Comparison of ENCODE assay signal across 8 cellular contexts in the genomic region with DNA sequence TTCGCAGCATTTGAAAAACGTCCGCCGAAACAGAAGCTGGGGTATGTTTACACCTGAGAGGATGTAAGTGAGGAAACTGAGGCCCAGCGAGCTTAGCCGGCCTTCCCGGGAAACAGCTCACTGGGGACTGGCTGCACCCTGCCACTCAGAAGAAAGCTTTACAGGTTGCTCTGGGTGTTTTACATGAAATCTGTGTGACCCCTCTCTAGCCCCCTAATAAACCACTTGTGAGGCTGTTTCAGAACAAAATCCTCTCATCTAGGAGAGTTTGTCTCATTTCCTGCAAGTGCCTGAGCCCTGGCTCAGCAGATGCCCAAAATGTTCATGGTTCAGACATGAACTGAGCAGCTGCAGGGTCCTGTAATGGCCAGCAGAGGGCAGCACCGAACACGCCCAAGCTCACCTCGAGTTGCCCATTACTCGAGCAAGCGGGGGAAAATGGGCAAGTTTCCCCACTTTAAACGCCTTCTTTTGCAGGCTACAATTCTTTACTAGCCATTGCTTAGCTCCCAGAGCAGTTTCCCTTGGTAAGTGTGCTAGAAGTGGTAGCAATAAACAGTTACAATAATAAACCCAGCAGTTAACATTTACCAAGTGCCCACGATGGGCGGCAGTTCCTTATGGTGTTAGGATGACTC.
A peak's percentile ranks its signal among the peaks of the same experiment; 100 is the strongest.
DNase-seq lines count a peak whose midpoint lies in the region; ATAC-seq, FAIRE-seq and TF ChIP-seq lines count a peak whose summit lies in the region.

No MANE protein-coding gene starts in this region.

- no peaks in the 10 kb centered on the region for H3K27me3 ChIP-seq in Loucy (ENCODE audit: insufficient read depth, low read length, poor library complexity, severe bottlenecking)
- no peaks in the 10 kb centered on the region for H3K27me3 ChIP-seq in ovary
- no peaks in the 10 kb centered on the region for H3K27me3 ChIP-seq in thyroid gland

- no peak for ATAC-seq in HG03139 (IDR thresholded peaks at IDR 0.05; ENCODE audit: unreplicated experiment)

- no peaks in the 10 kb centered on the region for H4K20me1 ChIP-seq in Loucy (ENCODE audit: insufficient read depth, low read length, poor library complexity, severe bottlenecking)

- no peak overlapping the region for H3K9ac ChIP-seq in Loucy (ENCODE audit: low read depth, low read length, poor library complexity, severe bottlenecking)

- peak; percentile 68 for DNase-seq in SK-N-DZ (ENCODE audit: low spot score)
- peak; percentile 75 for DNase-seq in activated naive CD4-positive, alpha-beta T cell treated with Interleukin-2 at 50 U/mL for 16 hours
- peak; percentile 61 for DNase-seq in globus pallidus (ENCODE audit: low spot score)
- peak; percentile 70 to 87 (median 83) for DNase-seq in ovary
- DNase-seq in thyroid gland = peak; percentile 78 to 79

- no peak for TF ChIP-seq EP300 in ovary (IDR thresholded peaks at IDR 0.05)

- H3K79me2 ChIP-seq in Loucy (ENCODE audit: insufficient read depth, low read length) = no peaks in the 10 kb centered on the region

- H3K4me2 ChIP-seq in Loucy (ENCODE audit: low read depth, low read length, poor library complexity, severe bottlenecking) = no peak overlapping the region

- H3K27ac ChIP-seq in ovary (no peak overlapping the region), thyroid gland (no peak overlapping the region)

- H3K9me2 ChIP-seq in Loucy (replicated peaks; ENCODE audit: low read depth, low read length) = no peaks in the 10 kb centered on the region

- peak; percentile 96 for FAIRE-seq in G401.6 (lab: Jason Lieb, UNC)

- H3F3A ChIP-seq in Loucy (ENCODE audit: low read depth) = no peaks in the 10 kb centered on the region

- H3K4me3 ChIP-seq in Loucy (ENCODE audit: low read length, poor library complexity, severe bottlenecking) = no peak overlapping the region
- no peak overlapping the region for H3K4me3 ChIP-seq in ovary
- H3K4me3 ChIP-seq in thyroid gland (replicated peaks in 1 of 3) = no peak overlapping the region

- H3K36me3 ChIP-seq in Loucy (ENCODE audit: insufficient read depth, low read length) (no peaks in the 10 kb centered on the region), ovary (no peaks in the 10 kb centered on the region), thyroid gland (no peaks in the 10 kb centered on the region)

- H2AFZ ChIP-seq in Loucy (ENCODE audit: low read length) = peak overlapping the region; percentile 61; the same call in 1 of the 2 replicates

- peak; percentile 97 for TF ChIP-seq CTCF in Loucy (conservative IDR thresholded peaks at IDR 0.05; ENCODE audit: low read length)
- peak; percentile 90 to 95 (median 93) for TF ChIP-seq CTCF in ovary (IDR thresholded peaks at IDR 0.05)
- peak; percentile 93 to 99 (median 96) for TF ChIP-seq CTCF in thyroid gland (IDR thresholded peaks at IDR 0.05)

- intact Hi-C loops in ovary (cut with DNase I) (loop anchor here in 3 of 4 donors (2.0 to 10.0 kb wide), 3 partner anchors 109 to 421 kb away; partner anchors contain the start of genes SLC25A34 (in 1 of the 3) and TMEM82 (in 1 of the 3)), thyroid gland (cut with DNase I) (no loop called here)

- H3K9me3 ChIP-seq in Loucy (ENCODE audit: insufficient read depth, low read depth, low read length) = peaks cover 5% of the 10 kb centered on the region; the same call in 1 of the 2 replicates
- H3K9me3 ChIP-seq in ovary = no peaks in the 10 kb centered on the region
- no peaks in the 10 kb centered on the region for H3K9me3 ChIP-seq in thyroid gland

- no peaks in the 10 kb centered on the region for H3K4me1 ChIP-seq in Loucy (ENCODE audit: insufficient read depth, low read length, poor library complexity, severe bottlenecking)
- peaks cover 2% of the 10 kb centered on the region for H3K4me1 ChIP-seq in ovary (ENCODE audit: insufficient read depth)
- H3K4me1 ChIP-seq in thyroid gland = peaks cover 5 to 19% of the 10 kb centered on the region in 2 donors

- WGBS in ovary, 3 donors = 34 to 45% (median 38%) methylated on average over 15 of the region's 15 CpGs
- WGBS in thyroid gland, 2 donors = 41 to 48% methylated on average over 15 of the region's 15 CpGs

- TF ChIP-seq POLR2A in ovary (IDR thresholded peaks at IDR 0.05) = peak; percentile 21
- no peak for TF ChIP-seq POLR2A in thyroid gland (IDR thresholded peaks at IDR 0.05)
